Comparison of ENCODE assay signal across 12 cellular contexts in the genomic region with DNA sequence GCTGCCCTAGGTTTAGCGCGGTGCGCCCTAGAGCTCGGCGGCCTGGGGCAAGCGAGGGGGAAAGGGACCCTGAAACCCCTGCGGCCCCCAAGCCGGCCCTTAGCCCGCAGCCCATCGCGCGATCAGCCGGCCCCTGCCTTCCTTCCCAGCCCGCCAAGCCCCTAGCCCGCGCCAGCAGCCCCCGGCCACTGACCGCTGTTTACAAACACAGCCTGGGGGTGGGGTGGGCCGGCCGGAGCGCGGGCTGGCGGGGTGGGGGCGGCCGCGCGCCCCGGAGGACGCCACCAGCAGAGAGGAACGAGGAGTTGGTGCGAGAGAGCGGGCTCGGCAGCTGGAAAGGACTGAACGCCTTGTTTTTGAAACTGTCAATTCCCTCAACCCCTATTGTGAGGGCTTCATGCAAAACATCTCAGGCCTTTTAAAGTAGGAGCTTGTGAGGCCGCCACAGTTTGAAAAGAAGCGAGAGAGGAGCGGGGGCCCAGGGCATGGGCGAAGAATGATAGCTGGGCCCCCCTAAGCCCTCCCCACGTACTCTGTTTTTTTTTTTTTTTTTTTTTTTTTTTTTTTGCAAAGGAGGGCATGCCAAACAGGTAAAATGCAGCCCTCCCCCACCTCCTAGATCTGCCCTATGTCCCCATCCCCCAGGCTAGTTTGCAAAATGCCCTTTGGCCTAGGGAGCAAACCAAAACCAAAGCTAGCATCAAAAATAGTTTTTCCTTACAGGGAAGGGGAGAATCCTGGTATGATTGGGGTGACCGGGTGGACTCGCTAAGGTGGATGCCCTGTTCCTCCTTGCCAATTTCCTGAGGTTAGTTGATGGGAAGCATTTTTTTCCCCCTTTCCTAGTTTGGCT. TPM values are rescaled to one million over a fixed set of nuclear protein-coding genes. Genes with fewer than 3 reads are reported as not detected.
A peak's percentile ranks its signal among the peaks of the same experiment; 100 is the strongest.
DNase-seq lines count a peak whose midpoint lies in the region; ATAC-seq, FAIRE-seq and TF ChIP-seq lines count a peak whose summit lies in the region.
"Had no signal": no experiment of that assay in that cellular context is flagged by ENCODE, and none has a peak within 500 bp of the region (broad histone marks: within the 10 kb centered on the region; RNA-seq: fewer than 3 reads in every experiment).

No MANE protein-coding gene starts in this region.

- TF ChIP-seq EP300 in A549 (IDR thresholded peaks at IDR 0.05) = no peak

- H3K4me1 ChIP-seq in A549 (peaks cover 58% of the 10 kb centered on the region), neuronal stem cell (ENCODE audit: control insufficient read depth in 2 of 2, insufficient read depth in 1 of 2, low read depth in 1 of 2, low read length in 2 of 2) (peaks cover 20 to 24% of the 10 kb centered on the region in 2 donors), mucosa of descending colon (ENCODE audit: low read depth) (peaks cover 5% of the 10 kb centered on the region), BE2C (peaks cover 2% of the 10 kb centered on the region; the same call in 1 of the 2 replicates)

- H2BK15ac ChIP-seq in neuronal stem cell (ENCODE audit: low read length) = no peak overlapping the region

- no peak for FAIRE-seq in A549 (lab: Jason Lieb, UNC)
- FAIRE-seq: A204.1, GM12878 had no signal

- intact Hi-C loops in Right ventricle myocardium superior (cut with DNase I) (no loop called here), mucosa of descending colon (cut with DNase I, micrococcal nuclease) (no loop called here)

- no peak overlapping the region for H2BK120ac ChIP-seq in neuronal stem cell (ENCODE audit: low read depth, low read length)

- peak overlapping the region; percentile 41; the same call in 2 of the 3 replicates for H3K4me2 ChIP-seq in A549
- peak overlapping the region; percentile 78 for H3K4me2 ChIP-seq in neuronal stem cell (ENCODE audit: insufficient read depth, low read length, poor library complexity, severe bottlenecking)

- DNase-seq in A549 (ENCODE audit: low read depth in 1 of 2, low spot score in 1 of 2) (no peak), Right ventricle myocardium superior (no peak), neuronal stem cell (ENCODE audit: low spot score) (peak; percentile 90), DMS153 treated with DMSO at 0.1 percent for 48 hours (lab: John Stamatoyannopoulos, UW; ENCODE audit: unreplicated experiment) (no peak), mucosa of descending colon (no peak), BE2C (no peak)
- DNase-seq in stimulated activated CD4-positive, alpha-beta T cell treated with anti-CD3 and anti-CD28 coated beads, Interleukin-4, amount 100 ng/mL, for 1 hour = no peak
- DNase-seq: KBM-7 had no signal

- H4K91ac ChIP-seq in neuronal stem cell (ENCODE audit: low read depth, low read length, poor library complexity) = peak overlapping the region; percentile 82

- CTCF ChIA-PET in A549 (lab: Yijun Ruan, JAX) = interaction anchor here (0.6 to 1.6 kb wide), 2 partner anchors 10 to 12 kb away, joined by 3 to 4 read pairs; no protein-coding TSS in a partner anchor

- no peak overlapping the region for H3K14ac ChIP-seq in neuronal stem cell (ENCODE audit: low read length)

- peak overlapping the region; percentile 92 for H3K23ac ChIP-seq in neuronal stem cell (ENCODE audit: low read depth, low read length, poor library complexity)

- H2BK12ac ChIP-seq in neuronal stem cell (ENCODE audit: low read length) = no peak overlapping the region

- H3K27me3 ChIP-seq in neuronal stem cell (ENCODE audit: control insufficient read depth in 3 of 3, insufficient read depth in 3 of 3, low read depth in 1 of 3, low read length in 3 of 3) (no peaks in the 10 kb centered on the region), BE2C (no peaks in the 10 kb centered on the region)

- H2BK5ac ChIP-seq in neuronal stem cell (ENCODE audit: low read length) = peak overlapping the region; percentile 97

- H3K4me3 ChIP-seq in A549 (no peak overlapping the region), neuronal stem cell (ENCODE audit: low read length in 2 of 2) (peak overlapping the region; percentile 78 to 86), mucosa of descending colon (no peak overlapping the region), BE2C (ENCODE audit: low read depth, low read length) (no peak overlapping the region)
- H3K4me3 ChIP-seq: GM12878 had no signal

- no peak overlapping the region for H4K8ac ChIP-seq in neuronal stem cell (ENCODE audit: low read depth, low read length)

- no peak for ATAC-seq in A549
- ATAC-seq in Right ventricle myocardium superior (ENCODE audit: poor library complexity) = peak; percentile 57
- ATAC-seq in mucosa of descending colon = no peak
- ATAC-seq: GM12878 had no signal

- H3K9me3 ChIP-seq in A549 = no peaks in the 10 kb centered on the region
- no peaks in the 10 kb centered on the region for H3K9me3 ChIP-seq in neuronal stem cell (replicated peaks in 1 of 2; ENCODE audit: control insufficient read depth in 2 of 2, insufficient read depth in 1 of 2, low read depth in 1 of 2, low read length in 2 of 2)
- H3K9me3 ChIP-seq in mucosa of descending colon = no peaks in the 10 kb centered on the region
- no peaks in the 10 kb centered on the region for H3K9me3 ChIP-seq in BE2C

- H3K9ac ChIP-seq in neuronal stem cell (ENCODE audit: low read depth, low read length, poor library complexity) = peak overlapping the region; percentile 79

- H3K36me3 ChIP-seq in neuronal stem cell (replicated peaks in 1 of 2; ENCODE audit: control insufficient read depth in 2 of 2, insufficient read depth in 2 of 2, low read length in 2 of 2) (peaks cover 4 to 45% of the 10 kb centered on the region in 2 donors), mucosa of descending colon (ENCODE audit: low read depth) (no peaks in the 10 kb centered on the region), BE2C (no peaks in the 10 kb centered on the region)

- no peak for TF ChIP-seq RAD21 in A549 (conservative IDR thresholded peaks at IDR 0.05 in 1 of 2, IDR thresholded peaks at IDR 0.05 in 1 of 2)

- H2AFZ ChIP-seq in neuronal stem cell (ENCODE audit: low read length) = no peak overlapping the region

- TF ChIP-seq CTCF in A549 (IDR thresholded peaks at IDR 0.05) (no peak), mucosa of descending colon (IDR thresholded peaks at IDR 0.05) (no peak), BE2C (IDR thresholded peaks at IDR 0.05; ENCODE audit: low read depth, low read length) (no peak)

- H2AK5ac ChIP-seq in neuronal stem cell (ENCODE audit: low read depth, low read length) = peak overlapping the region; percentile 99

- POLR2A ChIA-PET in A549 (lab: Yijun Ruan, JAX) = no interaction called here

- H3K27ac ChIP-seq in A549 = no peak overlapping the region
- peak overlapping the region; percentile 58 for H3K27ac ChIP-seq in angular gyrus (ENCODE audit: low read depth, low read length)
- peak overlapping the region; percentile 94 for H3K27ac ChIP-seq in neuronal stem cell (replicated peaks; ENCODE audit: low read length)

- peak overlapping the region; percentile 92 for H3K18ac ChIP-seq in neuronal stem cell (ENCODE audit: low read length)

- WGBS in A549 (ENCODE audit: missing lambda C conversion rate) = 96% methylated on average over 37 of the region's 41 CpGs
- WGBS in neuronal stem cell (ENCODE audit: extremely low coverage in 2 of 2, insufficient read length in 2 of 2, insufficient replicate concordance in 1 of 2), 2 donors = no CpG with 5 or more reads among the region's 41 CpGs

- H3K4ac ChIP-seq in neuronal stem cell (ENCODE audit: low read length) = no peak overlapping the region

- TF ChIP-seq POLR2A in A549 (IDR thresholded peaks at IDR 0.05; ENCODE audit: low read length) = no peak

- H3K79me1 ChIP-seq in neuronal stem cell (ENCODE audit: low read depth, low read length) = no peaks in the 10 kb centered on the region

TF ChIP-seq in A549, 52 proteins besides CTCF, POLR2A, EP300 and RAD21:
- TF ChIP-seq CEBPB (IDR thresholded peaks at IDR 0.05) (no peak), HOXB13 (CRISPR knock-in tag; IDR thresholded peaks at IDR 0.05; ENCODE audit: low read depth) (no peak), FOSL2 (IDR thresholded peaks at IDR 0.05) (no peak), FOSL2 (CRISPR knock-in tag; IDR thresholded peaks at IDR 0.05) (no peak), RCOR1 (IDR thresholded peaks at IDR 0.05; ENCODE audit: low read depth, low read length) (no peak)
- TF ChIP-seq, protein P1, sequence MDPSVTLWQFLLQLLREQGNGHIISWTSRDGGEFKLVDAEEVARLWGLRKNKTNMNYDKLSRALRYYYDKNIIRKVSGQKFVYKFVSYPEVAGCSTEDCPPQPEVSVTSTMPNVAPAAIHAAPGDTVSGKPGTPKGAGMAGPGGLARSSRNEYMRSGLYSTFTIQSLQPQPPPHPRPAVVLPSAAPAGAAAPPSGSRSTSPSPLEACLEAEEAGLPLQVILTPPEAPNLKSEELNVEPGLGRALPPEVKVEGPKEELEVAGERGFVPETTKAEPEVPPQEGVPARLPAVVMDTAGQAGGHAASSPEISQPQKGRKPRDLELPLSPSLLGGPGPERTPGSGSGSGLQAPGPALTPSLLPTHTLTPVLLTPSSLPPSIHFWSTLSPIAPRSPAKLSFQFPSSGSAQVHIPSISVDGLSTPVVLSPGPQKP (IDR thresholded peaks at IDR 0.05; ENCODE audit: low read depth, low read length) = no peak

RNA-seq across cellular contexts. Expression of a gene that starts 15.0 kb away (rescaled TPM):
- polyA plus RNA-seq in A549 (2011; rRNA removed) (0.87 and 1.0 TPM in 2 replicates), A549 (2017; fragmentation: RNase III; extraction: RNeasy Plus Mini Kit Qiagen cat#74134 plus additional on column Dnase treatment) (3.5 to 4.2 TPM (median 4.1 TPM) in 3 replicates)
- 0.54 and 0.60 TPM in 2 replicates for polyA plus RNA-seq in A549 (2012; cell fraction: cytosol; rRNA removed)
- 0.48 and 0.60 TPM in 2 replicates for polyA plus RNA-seq in A549 (2012; cell fraction: nucleus; rRNA removed)
- polyA minus RNA-seq in A549 (2011; rRNA and poly(A)+ RNA removed) = 1.2 and 1.4 TPM in 2 replicates
- total RNA-seq in Right ventricle myocardium superior (3.3 TPM), mucosa of descending colon (1 to 10 TPM in 1 of 3 donors, under 1 TPM in 2; 0.03 to 2.4 (median 0.34) TPM)
- 57.0 TPM for polyA plus RNA-seq in neuronal stem cell (2013, experiment 1 of 2)
- 57.0 TPM for polyA plus RNA-seq in neuronal stem cell (2013, experiment 2 of 2)
- polyA plus RNA-seq in BE2C (2012; ENCODE audit: insufficient read depth, insufficient read length, low read depth) = 2.1 TPM
- total RNA-seq: OCI-LY7 had no signal

RNA-seq across cellular contexts. Expression of a gene that starts 23.6 kb away (rescaled TPM):
- 54.1 and 55.5 TPM in 2 replicates for polyA plus RNA-seq in A549 (2011; rRNA removed)
- polyA plus RNA-seq in A549 (2012; cell fraction: cytosol; rRNA removed) = 28.8 and 31.8 TPM in 2 replicates
- polyA plus RNA-seq in A549 (2012; cell fraction: nucleus; rRNA removed) = 26.3 and 38.8 TPM in 2 replicates
- 35.3 to 41.7 TPM (median 38.9 TPM) in 3 replicates for polyA plus RNA-seq in A549 (2017; fragmentation: RNase III; extraction: RNeasy Plus Mini Kit Qiagen cat#74134 plus additional on column Dnase treatment)
- 65.1 and 116 TPM in 2 replicates for polyA minus RNA-seq in A549 (2011; rRNA and poly(A)+ RNA removed)
- total RNA-seq in Right ventricle myocardium superior = 22.9 TPM
- 43.4 TPM for polyA plus RNA-seq in neuronal stem cell (2013, experiment 1 of 2)
- polyA plus RNA-seq in neuronal stem cell (2013, experiment 2 of 2) = 44.9 TPM
- 10 to 100 TPM; 29.6 to 43.1 (median 35.8) TPM for total RNA-seq in mucosa of descending colon
- polyA plus RNA-seq in BE2C (2012; ENCODE audit: insufficient read depth, insufficient read length, low read depth) = 35.2 TPM

Comparison
In these comparisons a context has a peak if more than half of its experiments do, and no peak if none do; other contexts are left out.
1. H3K27ac ChIP-seq: peak in angular gyrus (single experiment) and neuronal stem cell (single experiment); none in A549 (0 of 2).
2. H3K4me3 ChIP-seq: peak in neuronal stem cell (2 of 2); none in A549 (single experiment), mucosa of descending colon (single experiment) and BE2C (single experiment).